In genomic region chr4:105306158-105306781, GRCh38 we compare ENCODE assay signal across 9 cellular contexts.
DNase-seq lines count a peak whose midpoint lies in the region; ATAC-seq and TF ChIP-seq lines count a peak whose summit lies in the region.
"Had no signal": no experiment of that assay in that cellular context is flagged by ENCODE, and none has a peak within 500 bp of the region (broad histone marks: within the 10 kb centered on the region; RNA-seq: fewer than 3 reads in every experiment).

No MANE protein-coding gene starts in this region.

- 73% methylated on average over 5 of the region's 5 CpGs for WGBS in right cardiac atrium
- WGBS in tibial nerve, 2 donors, result 81 to 83% methylated on average over 5 of the region's 5 CpGs

- H3K27ac ChIP-seq in right cardiac atrium (ENCODE audit: low read length), result no peak overlapping the region
- H3K27ac ChIP-seq in vagina, result no peak overlapping the region
- no peak overlapping the region for H3K27ac ChIP-seq in tibial nerve
- H3K27ac ChIP-seq: C4-2B had no signal

- CTCF ChIA-PET in activated CD8-positive, alpha-beta memory T cell treated with anti-CD3 and anti-CD28 coated beads, Interleukin-2, amount 10 ng/mL, durations not matched to agents 7 days and 5 days (lab: Charles Lee), result interaction anchor here (1.0 to 1.2 kb wide), 3 partner anchors 12 to 167 kb away, joined by 3 read pairs; no protein-coding TSS in a partner anchor

- peaks cover 26% of the 10 kb centered on the region for H3K36me3 Mint-ChIP-seq in activated CD8-positive, alpha-beta memory T cell treated with anti-CD3 and anti-CD28 coated beads, Interleukin-2, amount 10 ng/mL, durations not matched to agents 7 days and 5 days

- TF ChIP-seq POLR2A in vagina (IDR thresholded peaks at IDR 0.05), result no peak
- TF ChIP-seq POLR2A in tibial nerve (IDR thresholded peaks at IDR 0.05), result no peak

- no peak for TF ChIP-seq EP300 in tibial nerve (IDR thresholded peaks at IDR 0.05)

- intact Hi-C loops in left ventricle myocardium superior (cut with micrococcal nuclease) (no loop called here), right cardiac atrium (cut with DNase I) (no loop called here), vagina (cut with DNase I) (no loop called here)

- DNase-seq in left ventricle myocardium superior (peak; percentile 23), right cardiac atrium (no peak), vagina (ENCODE audit: extremely low spot score in 2 of 2) (no peak), AG20443 (ENCODE audit: low spot score) (no peak), tibial nerve (ENCODE audit: low spot score in 2 of 2) (no peak)
- DNase-seq in activated CD8-positive, alpha-beta memory T cell treated with anti-CD3 and anti-CD28 coated beads, Interleukin-2, amount 10 ng/mL, durations not matched to agents 7 days and 5 days, result peak; percentile 82
- DNase-seq in stimulated activated CD4-positive, alpha-beta T cell treated with anti-CD3 and anti-CD28 coated beads, Interleukin-12 subunit alpha, Interleukin-12 subunit beta, amount 100 ng/mL, for 48 hours (ENCODE audit: low read depth in 2 of 3, low spot score in 1 of 3), result peak; percentile 52 to 62 (median 60)

- TF ChIP-seq CTCF in vagina (IDR thresholded peaks at IDR 0.05), result no peak
- TF ChIP-seq CTCF in tibial nerve (IDR thresholded peaks at IDR 0.05), result no peak

- H3K9me3 ChIP-seq in right cardiac atrium (ENCODE audit: control insufficient read depth, low read length), result no peaks in the 10 kb centered on the region
- H3K9me3 ChIP-seq in vagina, result peaks cover 8% of the 10 kb centered on the region
- H3K9me3 ChIP-seq in tibial nerve, result peaks cover 0 to 39% (median 10%) of the 10 kb centered on the region in 4 donors

- peaks cover 10% of the 10 kb centered on the region for H3K9me3 Mint-ChIP-seq in activated CD8-positive, alpha-beta memory T cell treated with anti-CD3 and anti-CD28 coated beads, Interleukin-2, amount 10 ng/mL, durations not matched to agents 7 days and 5 days (ENCODE audit: low read depth)

- H3K36me3 ChIP-seq in vagina, result no peaks in the 10 kb centered on the region
- no peaks in the 10 kb centered on the region for H3K36me3 ChIP-seq in tibial nerve

- H3K4me1 Mint-ChIP-seq in activated CD8-positive, alpha-beta memory T cell treated with anti-CD3 and anti-CD28 coated beads, Interleukin-2, amount 10 ng/mL, durations not matched to agents 7 days and 5 days, result peaks cover 31% of the 10 kb centered on the region

- H3K4me3 ChIP-seq in right cardiac atrium (ENCODE audit: low read length), result no peak overlapping the region
- no peak overlapping the region for H3K4me3 ChIP-seq in vagina
- H3K4me3 ChIP-seq in tibial nerve, result no peak overlapping the region

- H3K27me3 Mint-ChIP-seq in activated CD8-positive, alpha-beta memory T cell treated with anti-CD3 and anti-CD28 coated beads, Interleukin-2, amount 10 ng/mL, durations not matched to agents 7 days and 5 days, result no peaks in the 10 kb centered on the region

- H3K27me3 ChIP-seq in right cardiac atrium (ENCODE audit: control insufficient read depth, insufficient read depth), result no peaks in the 10 kb centered on the region
- no peaks in the 10 kb centered on the region for H3K27me3 ChIP-seq in vagina
- H3K27me3 ChIP-seq in tibial nerve, result no peaks in the 10 kb centered on the region

- peak overlapping the region; percentile 78 for H3K27ac Mint-ChIP-seq in activated CD8-positive, alpha-beta memory T cell treated with anti-CD3 and anti-CD28 coated beads, Interleukin-2, amount 10 ng/mL, durations not matched to agents 7 days and 5 days

- H3K4me3 Mint-ChIP-seq in activated CD8-positive, alpha-beta memory T cell treated with anti-CD3 and anti-CD28 coated beads, Interleukin-2, amount 10 ng/mL, durations not matched to agents 7 days and 5 days, result peak overlapping the region; percentile 12

- peak; percentile 81 for ATAC-seq in left ventricle myocardium superior
- no peak for ATAC-seq in right cardiac atrium
- ATAC-seq in HG03175 (IDR thresholded peaks at IDR 0.05; ENCODE audit: unreplicated experiment), result peak; percentile 90
- ATAC-seq in activated CD8-positive, alpha-beta memory T cell treated with anti-CD3 and anti-CD28 coated beads, Interleukin-2, amount 10 ng/mL, durations not matched to agents 7 days and 5 days, result peak; percentile 97

- H3K4me1 ChIP-seq in right cardiac atrium (ENCODE audit: control insufficient read depth, insufficient read depth, low read length), result no peaks in the 10 kb centered on the region
- no peaks in the 10 kb centered on the region for H3K4me1 ChIP-seq in vagina
- no peaks in the 10 kb centered on the region for H3K4me1 ChIP-seq in tibial nerve

Comparison
In these comparisons a context has a peak if more than half of its experiments do, and no peak if none do; other contexts are left out.
1. ATAC-seq: peak in left ventricle myocardium superior (single experiment), HG03175 (single experiment) and activated CD8-positive, alpha-beta memory T cell treated with anti-CD3 and anti-CD28 coated beads, Interleukin-2, amount 10 ng/mL, durations not matched to agents 7 days and 5 days (single experiment); none in right cardiac atrium (0 of 2).
2. DNase-seq: peak in left ventricle myocardium superior (single experiment), activated CD8-positive, alpha-beta memory T cell treated with anti-CD3 and anti-CD28 coated beads, Interleukin-2, amount 10 ng/mL, durations not matched to agents 7 days and 5 days (single experiment) and stimulated activated CD4-positive, alpha-beta T cell treated with anti-CD3 and anti-CD28 coated beads, Interleukin-12 subunit alpha, Interleukin-12 subunit beta, amount 100 ng/mL, for 48 hours (3 of 3); none in right cardiac atrium (0 of 3), vagina (0 of 2), AG20443 (single experiment) and tibial nerve (0 of 2).